1 cellular context compared by ENCODE assay signal in the genomic region with DNA sequence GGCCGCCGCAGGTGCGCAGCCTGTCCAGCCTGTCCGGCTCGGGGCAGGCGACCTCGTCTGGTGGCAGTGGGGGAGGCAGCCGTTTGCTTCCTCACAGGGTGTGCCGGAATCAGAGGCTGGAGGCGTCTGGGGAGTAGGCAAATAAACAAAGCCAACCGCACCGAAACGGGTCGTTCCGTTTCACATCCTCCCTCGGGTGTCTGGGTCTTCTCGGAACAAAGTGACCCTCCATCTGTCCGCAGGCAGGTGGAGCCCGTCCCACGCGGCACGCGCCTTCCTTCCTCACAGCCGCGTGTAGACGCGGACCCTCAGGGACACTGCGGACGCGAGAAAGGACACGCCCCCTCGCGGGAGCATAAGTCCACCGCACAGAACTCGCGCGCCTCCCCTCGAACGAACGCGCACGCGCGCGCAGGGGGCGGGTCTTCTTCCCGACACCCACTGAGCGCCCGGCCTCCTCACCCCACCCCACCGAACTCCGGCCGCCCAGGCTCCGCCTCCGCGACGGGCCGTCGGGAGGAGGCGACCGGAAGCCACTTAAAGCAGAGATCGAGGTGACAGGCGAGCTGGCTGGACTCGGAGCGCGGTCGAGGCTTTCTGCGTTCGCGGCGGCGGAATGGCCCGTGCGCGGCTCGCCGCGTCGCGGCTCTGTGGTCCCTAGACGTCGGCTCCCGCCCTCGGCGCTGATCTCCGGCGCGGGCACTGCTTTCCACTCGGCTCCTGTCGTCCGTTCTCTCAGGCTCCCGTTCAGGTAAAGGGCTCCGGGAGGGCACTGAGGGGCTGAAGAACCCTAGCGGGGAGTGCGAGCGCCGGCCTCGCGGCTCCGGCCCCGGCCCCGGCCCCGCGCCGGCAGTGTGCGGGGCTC.
A peak's percentile ranks its signal among the peaks of the same experiment; 100 is the strongest.
TF ChIP-seq lines count a peak whose summit lies in the region.

A gene with protein sequence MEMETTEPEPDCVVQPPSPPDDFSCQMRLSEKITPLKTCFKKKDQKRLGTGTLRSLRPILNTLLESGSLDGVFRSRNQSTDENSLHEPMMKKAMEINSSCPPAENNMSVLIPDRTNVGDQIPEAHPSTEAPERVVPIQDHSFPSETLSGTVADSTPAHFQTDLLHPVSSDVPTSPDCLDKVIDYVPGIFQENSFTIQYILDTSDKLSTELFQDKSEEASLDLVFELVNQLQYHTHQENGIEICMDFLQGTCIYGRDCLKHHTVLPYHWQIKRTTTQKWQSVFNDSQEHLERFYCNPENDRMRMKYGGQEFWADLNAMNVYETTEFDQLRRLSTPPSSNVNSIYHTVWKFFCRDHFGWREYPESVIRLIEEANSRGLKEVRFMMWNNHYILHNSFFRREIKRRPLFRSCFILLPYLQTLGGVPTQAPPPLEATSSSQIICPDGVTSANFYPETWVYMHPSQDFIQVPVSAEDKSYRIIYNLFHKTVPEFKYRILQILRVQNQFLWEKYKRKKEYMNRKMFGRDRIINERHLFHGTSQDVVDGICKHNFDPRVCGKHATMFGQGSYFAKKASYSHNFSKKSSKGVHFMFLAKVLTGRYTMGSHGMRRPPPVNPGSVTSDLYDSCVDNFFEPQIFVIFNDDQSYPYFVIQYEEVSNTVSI (plus strand): TSS at position 545 of the 865 bp plus-strand sequence. CDS start 3,108 bp downstream, outside the sequence.

TF ChIP-seq in K562, 482 proteins besides CTCF, POLR2A, EP300 and RAD21 (continued from another document):
- TF ChIP-seq, protein P1, sequence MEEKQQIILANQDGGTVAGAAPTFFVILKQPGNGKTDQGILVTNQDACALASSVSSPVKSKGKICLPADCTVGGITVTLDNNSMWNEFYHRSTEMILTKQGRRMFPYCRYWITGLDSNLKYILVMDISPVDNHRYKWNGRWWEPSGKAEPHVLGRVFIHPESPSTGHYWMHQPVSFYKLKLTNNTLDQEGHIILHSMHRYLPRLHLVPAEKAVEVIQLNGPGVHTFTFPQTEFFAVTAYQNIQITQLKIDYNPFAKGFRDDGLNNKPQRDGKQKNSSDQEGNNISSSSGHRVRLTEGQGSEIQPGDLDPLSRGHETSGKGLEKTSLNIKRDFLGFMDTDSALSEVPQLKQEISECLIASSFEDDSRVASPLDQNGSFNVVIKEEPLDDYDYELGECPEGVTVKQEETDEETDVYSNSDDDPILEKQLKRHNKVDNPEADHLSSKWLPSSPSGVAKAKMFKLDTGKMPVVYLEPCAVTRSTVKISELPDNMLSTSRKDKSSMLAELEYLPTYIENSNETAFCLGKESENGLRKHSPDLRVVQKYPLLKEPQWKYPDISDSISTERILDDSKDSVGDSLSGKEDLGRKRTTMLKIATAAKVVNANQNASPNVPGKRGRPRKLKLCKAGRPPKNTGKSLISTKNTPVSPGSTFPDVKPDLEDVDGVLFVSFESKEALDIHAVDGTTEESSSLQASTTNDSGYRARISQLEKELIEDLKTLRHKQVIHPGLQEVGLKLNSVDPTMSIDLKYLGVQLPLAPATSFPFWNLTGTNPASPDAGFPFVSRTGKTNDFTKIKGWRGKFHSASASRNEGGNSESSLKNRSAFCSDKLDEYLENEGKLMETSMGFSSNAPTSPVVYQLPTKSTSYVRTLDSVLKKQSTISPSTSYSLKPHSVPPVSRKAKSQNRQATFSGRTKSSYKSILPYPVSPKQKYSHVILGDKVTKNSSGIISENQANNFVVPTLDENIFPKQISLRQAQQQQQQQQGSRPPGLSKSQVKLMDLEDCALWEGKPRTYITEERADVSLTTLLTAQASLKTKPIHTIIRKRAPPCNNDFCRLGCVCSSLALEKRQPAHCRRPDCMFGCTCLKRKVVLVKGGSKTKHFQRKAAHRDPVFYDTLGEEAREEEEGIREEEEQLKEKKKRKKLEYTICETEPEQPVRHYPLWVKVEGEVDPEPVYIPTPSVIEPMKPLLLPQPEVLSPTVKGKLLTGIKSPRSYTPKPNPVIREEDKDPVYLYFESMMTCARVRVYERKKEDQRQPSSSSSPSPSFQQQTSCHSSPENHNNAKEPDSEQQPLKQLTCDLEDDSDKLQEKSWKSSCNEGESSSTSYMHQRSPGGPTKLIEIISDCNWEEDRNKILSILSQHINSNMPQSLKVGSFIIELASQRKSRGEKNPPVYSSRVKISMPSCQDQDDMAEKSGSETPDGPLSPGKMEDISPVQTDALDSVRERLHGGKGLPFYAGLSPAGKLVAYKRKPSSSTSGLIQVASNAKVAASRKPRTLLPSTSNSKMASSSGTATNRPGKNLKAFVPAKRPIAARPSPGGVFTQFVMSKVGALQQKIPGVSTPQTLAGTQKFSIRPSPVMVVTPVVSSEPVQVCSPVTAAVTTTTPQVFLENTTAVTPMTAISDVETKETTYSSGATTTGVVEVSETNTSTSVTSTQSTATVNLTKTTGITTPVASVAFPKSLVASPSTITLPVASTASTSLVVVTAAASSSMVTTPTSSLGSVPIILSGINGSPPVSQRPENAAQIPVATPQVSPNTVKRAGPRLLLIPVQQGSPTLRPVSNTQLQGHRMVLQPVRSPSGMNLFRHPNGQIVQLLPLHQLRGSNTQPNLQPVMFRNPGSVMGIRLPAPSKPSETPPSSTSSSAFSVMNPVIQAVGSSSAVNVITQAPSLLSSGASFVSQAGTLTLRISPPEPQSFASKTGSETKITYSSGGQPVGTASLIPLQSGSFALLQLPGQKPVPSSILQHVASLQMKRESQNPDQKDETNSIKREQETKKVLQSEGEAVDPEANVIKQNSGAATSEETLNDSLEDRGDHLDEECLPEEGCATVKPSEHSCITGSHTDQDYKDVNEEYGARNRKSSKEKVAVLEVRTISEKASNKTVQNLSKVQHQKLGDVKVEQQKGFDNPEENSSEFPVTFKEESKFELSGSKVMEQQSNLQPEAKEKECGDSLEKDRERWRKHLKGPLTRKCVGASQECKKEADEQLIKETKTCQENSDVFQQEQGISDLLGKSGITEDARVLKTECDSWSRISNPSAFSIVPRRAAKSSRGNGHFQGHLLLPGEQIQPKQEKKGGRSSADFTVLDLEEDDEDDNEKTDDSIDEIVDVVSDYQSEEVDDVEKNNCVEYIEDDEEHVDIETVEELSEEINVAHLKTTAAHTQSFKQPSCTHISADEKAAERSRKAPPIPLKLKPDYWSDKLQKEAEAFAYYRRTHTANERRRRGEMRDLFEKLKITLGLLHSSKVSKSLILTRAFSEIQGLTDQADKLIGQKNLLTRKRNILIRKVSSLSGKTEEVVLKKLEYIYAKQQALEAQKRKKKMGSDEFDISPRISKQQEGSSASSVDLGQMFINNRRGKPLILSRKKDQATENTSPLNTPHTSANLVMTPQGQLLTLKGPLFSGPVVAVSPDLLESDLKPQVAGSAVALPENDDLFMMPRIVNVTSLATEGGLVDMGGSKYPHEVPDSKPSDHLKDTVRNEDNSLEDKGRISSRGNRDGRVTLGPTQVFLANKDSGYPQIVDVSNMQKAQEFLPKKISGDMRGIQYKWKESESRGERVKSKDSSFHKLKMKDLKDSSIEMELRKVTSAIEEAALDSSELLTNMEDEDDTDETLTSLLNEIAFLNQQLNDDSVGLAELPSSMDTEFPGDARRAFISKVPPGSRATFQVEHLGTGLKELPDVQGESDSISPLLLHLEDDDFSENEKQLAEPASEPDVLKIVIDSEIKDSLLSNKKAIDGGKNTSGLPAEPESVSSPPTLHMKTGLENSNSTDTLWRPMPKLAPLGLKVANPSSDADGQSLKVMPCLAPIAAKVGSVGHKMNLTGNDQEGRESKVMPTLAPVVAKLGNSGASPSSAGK (IDR thresholded peaks at IDR 0.05), result peak; percentile 85
- TF ChIP-seq PRMT5 (CRISPR knock-in tag; IDR thresholded peaks at IDR 0.05), result no peak
- TF ChIP-seq ZNF124 (CRISPR knock-in tag; IDR thresholded peaks at IDR 0.05), result no peak
- TF ChIP-seq CBX1 (IDR thresholded peaks at IDR 0.05; ENCODE audit: low read depth), result peak; percentile 50; the same call in 1 of the 2 replicates
- no peak for TF ChIP-seq BACH1 (tag; IDR thresholded peaks at IDR 0.05)
